ENCODE assay signal across 19 cellular contexts in genomic region chr12:92463171-92463570, GRCh38.
DNase-seq lines count a peak whose midpoint lies in the region; ATAC-seq and TF ChIP-seq lines count a peak whose summit lies in the region.
"Had no signal": no experiment of that assay in that cellular context is flagged by ENCODE, and none has a peak within 500 bp of the region (broad histone marks: within the 10 kb centered on the region; RNA-seq: fewer than 3 reads in every experiment).

No MANE protein-coding gene starts in this region.

- H3K4me2 ChIP-seq in BLaER1 treated with 17β-estradiol and CSF1 and Interleukin-3, amounts not matched to agents 10 nM and 100 nM: peak overlapping the region in 9 of 11 experiments; percentile 16 to 81 (median 67); a peak in 15 of 22 replicates
- H3K4me2 ChIP-seq in KMS-11: peak overlapping the region; percentile 40

- no peak overlapping the region; a peak in 1 of 22 replicates for H3K9ac ChIP-seq in BLaER1 treated with 17β-estradiol and CSF1 and Interleukin-3, amounts not matched to agents 10 nM and 100 nM
- H3K9ac ChIP-seq in KMS-11: no peak overlapping the region

- H3K4me3 ChIP-seq in BLaER1 treated with 17β-estradiol and CSF1 and Interleukin-3, amounts not matched to agents 10 nM and 100 nM: no peak overlapping the region
- no peak overlapping the region for H3K4me3 ChIP-seq in KMS-11 (IDR thresholded peaks at IDR 0.05; ENCODE audit: insufficient read depth, low read depth, low read length)
- H3K4me3 ChIP-seq: K562 had no signal

- H3K36me3 ChIP-seq in BLaER1 treated with 17β-estradiol and CSF1 and Interleukin-3, amounts not matched to agents 10 nM and 100 nM: no peaks in the 10 kb centered on the region
- no peaks in the 10 kb centered on the region for H3K36me3 ChIP-seq in KMS-11 (ENCODE audit: insufficient read depth)

- peaks cover 6 to 60% (median 29%) of the 10 kb centered on the region in 3 donors for H3K4me1 Mint-ChIP-seq in T-cell
- peaks cover 42 to 57% of the 10 kb centered on the region in 2 donors for H3K4me1 Mint-ChIP-seq in natural killer cell

- H3K27ac Mint-ChIP-seq in T-cell (peak overlapping the region; percentile 68 to 87), natural killer cell (peak overlapping the region; percentile 85 to 88)
- H3K27ac Mint-ChIP-seq: CD8-positive, alpha-beta T cell had no signal

- H3K27ac ChIP-seq in BLaER1 treated with 17β-estradiol and CSF1 and Interleukin-3, amounts not matched to agents 10 nM and 100 nM: peak overlapping the region in 9 of 11 experiments; percentile 1 to 77 (median 72); a peak in 11 of 22 replicates
- H3K27ac ChIP-seq in KMS-11: peak overlapping the region; percentile 89

- H3K27me3 ChIP-seq in BLaER1 treated with 17β-estradiol and CSF1 and Interleukin-3, amounts not matched to agents 10 nM and 100 nM: no peaks in the 10 kb centered on the region
- H3K27me3 ChIP-seq in KMS-11 (ENCODE audit: insufficient read depth, low read depth): no peaks in the 10 kb centered on the region

- intact Hi-C loops in natural killer cell (cut with micrococcal nuclease): no loop called here

- H3K4me1 ChIP-seq in BLaER1 treated with 17β-estradiol and CSF1 and Interleukin-3, amounts not matched to agents 10 nM and 100 nM: peaks cover 28 to 61% (median 40%) of the 10 kb centered on the region in 10 experiments
- peaks cover 87% of the 10 kb centered on the region for H3K4me1 ChIP-seq in KMS-11 (ENCODE audit: low read depth, poor library complexity, severe bottlenecking)

- POLR2A ChIA-PET in T-cell (lab: Charles Lee): no interaction called here

- no peak for ATAC-seq in T-cell (replicated peaks in 1 of 4)
- ATAC-seq in natural killer cell: no peak
- no peak for ATAC-seq in HG03135 (IDR thresholded peaks at IDR 0.05; ENCODE audit: unreplicated experiment)
- ATAC-seq: CD8-positive, alpha-beta T cell; K562; Right ventricle myocardium inferior had no signal

- H4K20me1 ChIP-seq in BLaER1 treated with 17β-estradiol and CSF1 and Interleukin-3, amounts not matched to agents 10 nM and 100 nM: no peaks in the 10 kb centered on the region
- no peaks in the 10 kb centered on the region for H4K20me1 ChIP-seq in KMS-11 (ENCODE audit: insufficient read depth)

- peaks cover 0 to 18% (median 4%) of the 10 kb centered on the region in 11 experiments; a peak in 9 of 22 replicates for H3K9me3 ChIP-seq in BLaER1 treated with 17β-estradiol and CSF1 and Interleukin-3, amounts not matched to agents 10 nM and 100 nM (replicated peaks in 1 of 11)

- peaks cover 3% of the 10 kb centered on the region for H3K36me3 Mint-ChIP-seq in T-cell
- H3K36me3 Mint-ChIP-seq in natural killer cell: peaks cover 7% of the 10 kb centered on the region
- H3K36me3 Mint-ChIP-seq: CD8-positive, alpha-beta T cell had no signal

- CTCF ChIA-PET in T-cell (lab: Charles Lee): interaction anchor here in 1 of 2 donors (1.4 kb wide), 1 partner anchor 43 kb away, joined by 5 read pairs; no protein-coding TSS in a partner anchor

- H3K4me3 Mint-ChIP-seq in T-cell: no peak overlapping the region
- no peak overlapping the region for H3K4me3 Mint-ChIP-seq in natural killer cell
- H3K4me3 Mint-ChIP-seq: CD8-positive, alpha-beta T cell; H9 had no signal

- TF ChIP-seq CTCF in KMS-11 (conservative IDR thresholded peaks at IDR 0.05; ENCODE audit: low read depth, low read length) (no peak), natural killer cell (IDR thresholded peaks at IDR 0.05) (no peak)

- H3K27me3 Mint-ChIP-seq in T-cell: peaks cover 0 to 2% of the 10 kb centered on the region in 2 donors
- H3K27me3 Mint-ChIP-seq in natural killer cell (ENCODE audit: low read depth in 2 of 2): no peaks in the 10 kb centered on the region

- H2AFZ ChIP-seq in KMS-11 (ENCODE audit: low read depth): no peak overlapping the region

- DNase-seq in T-cell (no peak), natural killer cell (no peak), LoVo (ENCODE audit: low spot score) (no peak), NCI-H446 (lab: John Stamatoyannopoulos, UW) (no peak)
- DNase-seq in stimulated activated CD4-positive, alpha-beta T cell treated with anti-CD3 and anti-CD28 coated beads, Interleukin-4, amount 100 ng/mL, for 4 hours: no peak
- DNase-seq: CD8-positive, alpha-beta T cell; DMS53; H9; MV-4-11; NCI-H1436; NCI-H2029; NCI-H345; NCI-H526; SW 1271 had no signal

- no peaks in the 10 kb centered on the region for H3K9me3 Mint-ChIP-seq in T-cell
- peaks cover 0 to 3% of the 10 kb centered on the region in 2 donors for H3K9me3 Mint-ChIP-seq in natural killer cell
- H3K9me3 Mint-ChIP-seq: CD8-positive, alpha-beta T cell had no signal

- H3K79me2 ChIP-seq in KMS-11 (ENCODE audit: insufficient read depth, low read depth): no peaks in the 10 kb centered on the region
